ENCODE assay signal across 16 cellular contexts in the genomic region with DNA sequence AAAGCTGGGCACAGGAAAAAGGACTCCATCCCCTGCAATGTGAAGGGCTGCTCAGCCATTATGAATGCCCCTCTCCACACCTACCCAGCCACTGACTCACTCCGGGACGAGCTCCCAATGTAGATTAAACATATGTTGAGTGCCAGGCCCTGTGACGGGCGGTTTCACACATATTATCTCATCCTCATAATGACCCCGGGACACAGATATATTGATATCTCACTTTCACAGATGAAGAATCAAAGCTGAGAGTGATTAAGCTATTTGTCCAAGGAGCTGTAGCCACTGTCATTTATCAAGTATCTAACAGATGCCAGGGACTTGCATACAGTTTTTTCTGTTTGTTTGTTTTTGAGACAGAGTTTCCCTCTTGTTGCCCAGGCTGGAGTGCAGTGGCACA. TPM values are rescaled to one million over a fixed set of nuclear protein-coding genes. Genes with fewer than 3 reads are reported as not detected.
DNase-seq lines count a peak whose midpoint lies in the region; TF ChIP-seq lines count a peak whose summit lies in the region.
"Had no signal": no experiment of that assay in that cellular context is flagged by ENCODE, and none has a peak within 500 bp of the region (broad histone marks: within the 10 kb centered on the region; RNA-seq: fewer than 3 reads in every experiment).

No MANE protein-coding gene starts in this region.

- no peak for TF ChIP-seq POLR2A in lower leg skin (IDR thresholded peaks at IDR 0.05)

- DNase-seq in GM23248: no peak
- peak; percentile 47 for DNase-seq in NCI-H460 (ENCODE audit: extremely low read depth, low read depth)
- DNase-seq in progenitor cell of endocrine pancreas (ENCODE audit: low spot score, unreplicated experiment): no peak
- no peak for DNase-seq in lower leg skin (ENCODE audit: low spot score in 2 of 2)
- no peak for DNase-seq in NCI-H1092 (lab: John Stamatoyannopoulos, UW)
- no peak for DNase-seq in GOT3 (lab: John Stamatoyannopoulos, UW)
- DNase-seq: activated CD4-positive, alpha-beta T cell treated with anti-CD3 and anti-CD28 coated beads for 36 hours; activated CD8-positive, alpha-beta memory T cell treated with anti-CD3 and anti-CD28 coated beads, Interleukin-2, amount 50 U/mL, for 4 hours; DMS79; H7; NCI-H2029; NCI-H510A had no signal

- WGBS in GM23248 (ENCODE audit: low coverage in 1 of 2, low lambda C conversion rate in 2 of 2, missing lambda C conversion rate in 2 of 2), 2 experiments: 56 to 59% methylated on average over 5 of the region's 5 CpGs
- 56 to 61% methylated on average over 5 of the region's 5 CpGs for WGBS in lower leg skin, 2 donors

- H4K20me1 ChIP-seq in GM23248 (ENCODE audit: insufficient read depth): no peaks in the 10 kb centered on the region

- H3K27ac Mint-ChIP-seq in dendritic cell treated with granulocyte-macrophage colony-stimulating factor and Interleukin-4, amounts not matched to agents 40 ng/mL and 50 ng/mL, for 4 days: peak overlapping the region; percentile 84
- peak overlapping the region; percentile 12 for H3K27ac Mint-ChIP-seq in progenitor cell of endocrine pancreas
- H3K27ac Mint-ChIP-seq: activated CD4-positive, alpha-beta T cell treated with anti-CD3 and anti-CD28 coated beads for 36 hours had no signal

- H3K4me1 Mint-ChIP-seq in dendritic cell treated with granulocyte-macrophage colony-stimulating factor and Interleukin-4, amounts not matched to agents 40 ng/mL and 50 ng/mL, for 4 days (ENCODE audit: low read depth): peaks cover 61% of the 10 kb centered on the region
- peaks cover 5% of the 10 kb centered on the region for H3K4me1 Mint-ChIP-seq in progenitor cell of endocrine pancreas (ENCODE audit: low read depth)
- H3K4me1 Mint-ChIP-seq: activated CD4-positive, alpha-beta T cell treated with anti-CD3 and anti-CD28 coated beads for 36 hours had no signal

- H3K4me3 ChIP-seq in GM23248 (no peak overlapping the region), lower leg skin (ENCODE audit: low read depth, poor library complexity, severe bottlenecking) (no peak overlapping the region)
- H3K4me3 ChIP-seq: colonic mucosa, suprapubic skin had no signal

- no peaks in the 10 kb centered on the region for H3K9me3 Mint-ChIP-seq in dendritic cell treated with granulocyte-macrophage colony-stimulating factor and Interleukin-4, amounts not matched to agents 40 ng/mL and 50 ng/mL, for 4 days
- H3K9me3 Mint-ChIP-seq in progenitor cell of endocrine pancreas (ENCODE audit: low read depth): no peaks in the 10 kb centered on the region

- no peak overlapping the region for H2AFZ ChIP-seq in GM23248

- H3K36me3 ChIP-seq in GM23248 (ENCODE audit: low read depth): no peaks in the 10 kb centered on the region
- H3K36me3 ChIP-seq: colonic mucosa, suprapubic skin had no signal

- H3K4me3 Mint-ChIP-seq in dendritic cell treated with granulocyte-macrophage colony-stimulating factor and Interleukin-4, amounts not matched to agents 40 ng/mL and 50 ng/mL, for 4 days: no peak overlapping the region
- no peak overlapping the region for H3K4me3 Mint-ChIP-seq in progenitor cell of endocrine pancreas (ENCODE audit: low read depth)
- H3K4me3 Mint-ChIP-seq: activated CD4-positive, alpha-beta T cell treated with anti-CD3 and anti-CD28 coated beads for 36 hours had no signal

- intact Hi-C loops in dendritic cell treated with granulocyte-macrophage colony-stimulating factor and Interleukin-4, amounts not matched to agents 40 ng/mL and 50 ng/mL, for 4 days (cut with micrococcal nuclease): no loop called here
- intact Hi-C loops in lower leg skin (cut with DNase I; ENCODE audit: low total_unique reads): no loop called here

- H3K4me2 ChIP-seq in GM23248 (ENCODE audit: unreplicated experiment): no peak overlapping the region

- H3K79me2 ChIP-seq in GM23248 (ENCODE audit: insufficient read depth): no peaks in the 10 kb centered on the region

- H3K9me2 ChIP-seq in GM23248 (ENCODE audit: insufficient read depth): no peaks in the 10 kb centered on the region

- in situ Hi-C loops in GM23248 (cut with MboI): no loop called here

- peaks cover 18% of the 10 kb centered on the region for H3K4me1 ChIP-seq in GM23248 (ENCODE audit: insufficient read depth)
- H3K4me1 ChIP-seq: colonic mucosa had no signal

- H3K36me3 Mint-ChIP-seq in dendritic cell treated with granulocyte-macrophage colony-stimulating factor and Interleukin-4, amounts not matched to agents 40 ng/mL and 50 ng/mL, for 4 days (ENCODE audit: low read depth): no peaks in the 10 kb centered on the region
- no peaks in the 10 kb centered on the region for H3K36me3 Mint-ChIP-seq in progenitor cell of endocrine pancreas (ENCODE audit: insufficient read depth)

- H3F3A ChIP-seq in GM23248 (ENCODE audit: insufficient read depth): peaks cover 6% of the 10 kb centered on the region

- H3K9ac ChIP-seq in GM23248: no peak overlapping the region

- H3K27ac ChIP-seq in GM23248: peak overlapping the region; percentile 90
- H3K27ac ChIP-seq: C4-2B had no signal

- no peak for TF ChIP-seq CTCF in progenitor cell of endocrine pancreas (IDR thresholded peaks at IDR 0.05; ENCODE audit: unreplicated experiment)
- no peak for TF ChIP-seq CTCF in lower leg skin (IDR thresholded peaks at IDR 0.05)

- H3K9me3 ChIP-seq in GM23248 (ENCODE audit: low read depth): no peaks in the 10 kb centered on the region
- H3K9me3 ChIP-seq: colonic mucosa, suprapubic skin had no signal

- H3K27me3 ChIP-seq in GM23248 (replicated peaks; ENCODE audit: insufficient read depth): no peaks in the 10 kb centered on the region
- H3K27me3 ChIP-seq: colonic mucosa, suprapubic skin had no signal

- no peaks in the 10 kb centered on the region for H3K27me3 Mint-ChIP-seq in dendritic cell treated with granulocyte-macrophage colony-stimulating factor and Interleukin-4, amounts not matched to agents 40 ng/mL and 50 ng/mL, for 4 days
- peaks cover 7% of the 10 kb centered on the region for H3K27me3 Mint-ChIP-seq in progenitor cell of endocrine pancreas
- H3K27me3 Mint-ChIP-seq: activated CD4-positive, alpha-beta T cell treated with anti-CD3 and anti-CD28 coated beads for 36 hours had no signal

RNA-seq across cellular contexts. Expression of a gene that starts 35.0 kb away (rescaled TPM):
- 40.0 and 46.9 TPM in 2 replicates for total RNA-seq in GM23248 (2014; rRNA removed; shearing (Covaris generic))
- 22.7 and 23.0 TPM in 2 replicates for polyA plus RNA-seq in GM23248 (2016; fragmentation: Nextera tagmentation; extraction: Ambion mirVana)
- 33.2 and 35.3 TPM in 2 replicates for total RNA-seq in NCI-H460 (2014; rRNA removed; shearing (Covaris generic))
- polyA plus RNA-seq in NCI-H460 (2014; cell fraction: nucleus; rRNA removed): 15.9 and 18.6 TPM in 2 replicates
- total RNA-seq in progenitor cell of endocrine pancreas: 8.7 and 9.3 TPM in 2 replicates
- 10 to 100 TPM; 34.1 to 55.5 (median 45.2) TPM for total RNA-seq in lower leg skin
